ENCODE assay signal across 1 cellular context in genomic region chr12:56645717-56646446, GRCh38.
TF ChIP-seq lines count a peak whose summit lies in the region.

Gene ATP5F1B (minus strand): TSS chr12:56645984. CDS start chr12:56645963, 21 bp downstream.

TF ChIP-seq in GM12878, 131 proteins besides CTCF, POLR2A, EP300 and RAD21 (continued from another document and continues in another):
- TF ChIP-seq POLR2AphosphoS2 (IDR thresholded peaks at IDR 0.05; ENCODE audit: low read depth, low read length) (peak; percentile 98), PKNOX1 (IDR thresholded peaks at IDR 0.05) (peak; percentile 100), GATAD2B (conservative IDR thresholded peaks at IDR 0.05; ENCODE audit: low read depth) (no peak), BMI1 (IDR thresholded peaks at IDR 0.05; ENCODE audit: borderline replicate concordance) (no peak), SPI1 (IDR thresholded peaks at IDR 0.05; ENCODE audit: borderline replicate concordance, insufficient read depth, low read depth, low read length) (peak; percentile 55; the same call in 1 of the 2 replicates), BRCA1 (IDR thresholded peaks at IDR 0.05; ENCODE audit: low read depth, low read length) (no peak), SRF (IDR thresholded peaks at IDR 0.05; ENCODE audit: low read depth in 2 of 2, low read length in 2 of 2) (0 out of 4 replicates have a peak, but pooled peaks of 1 of the 2 experiments have one; percentile 16), BCLAF1 (IDR thresholded peaks at IDR 0.05) (no peak), RUNX3 (IDR thresholded peaks at IDR 0.05; ENCODE audit: low read length) (peak; percentile 90), RFX5 (IDR thresholded peaks at IDR 0.05; ENCODE audit: low read depth, low read length) (peak; percentile 57; the same call in 1 of the 2 replicates), BCL3 (IDR thresholded peaks at IDR 0.05; ENCODE audit: borderline replicate concordance, insufficient read depth, low read depth, low read length, poor library complexity, severe bottlenecking) (peak; percentile 17), ETV6 (conservative IDR thresholded peaks at IDR 0.05 in 1 of 2, IDR thresholded peaks at IDR 0.05 in 1 of 2; ENCODE audit: borderline replicate concordance in 1 of 2, low read depth in 1 of 2) (no peak), CREB1 (IDR thresholded peaks at IDR 0.05; ENCODE audit: low read depth) (peak; percentile 97), TBL1XR1 (IDR thresholded peaks at IDR 0.05; ENCODE audit: low read depth, low read length) (no peak), CHD2 (IDR thresholded peaks at IDR 0.05; ENCODE audit: borderline replicate concordance, low read depth, low read length) (peak; percentile 98), CHD4 (IDR thresholded peaks at IDR 0.05) (no peak), RB1 (IDR thresholded peaks at IDR 0.05; ENCODE audit: borderline replicate concordance) (peak; percentile 76; the same call in 1 of the 2 replicates), SP1 (IDR thresholded peaks at IDR 0.05; ENCODE audit: low read depth, low read length) (peak; percentile 100), IKZF2 (IDR thresholded peaks at IDR 0.05) (peak; percentile 57 to 66; a peak in 3 of 4 replicates), ZNF217 (IDR thresholded peaks at IDR 0.05) (no peak), CEBPZ (IDR thresholded peaks at IDR 0.05; ENCODE audit: low read depth, low read length) (peak; percentile 99), MXI1 (IDR thresholded peaks at IDR 0.05; ENCODE audit: low read depth, low read length) (peak; percentile 85), SREBF1 (IDR thresholded peaks at IDR 0.05; ENCODE audit: low read length) (no peak), CEBPB (IDR thresholded peaks at IDR 0.05; ENCODE audit: borderline replicate concordance in 1 of 2, low read depth in 2 of 2, low read length in 2 of 2) (no peak), NR2C2 (IDR thresholded peaks at IDR 0.05; ENCODE audit: borderline replicate concordance, control insufficient read depth, insufficient read length, low read depth) (no peak), ASH2L (IDR thresholded peaks at IDR 0.05; ENCODE audit: borderline replicate concordance, low read depth) (no peak), MTA2 (IDR thresholded peaks at IDR 0.05; ENCODE audit: low read depth) (no peak; the same call in 1 of the 2 replicates), ATF7 (IDR thresholded peaks at IDR 0.05; ENCODE audit: low read depth) (peak; percentile 86), FOXK2 (IDR thresholded peaks at IDR 0.05) (no peak; the same call in 1 of the 2 replicates), ZZZ3 (IDR thresholded peaks at IDR 0.05; ENCODE audit: control insufficient read depth, insufficient read length, low read depth) (no peak), FOXM1 (IDR thresholded peaks at IDR 0.05; ENCODE audit: low read depth, low read length) (peak; percentile 41; the same call in 1 of the 2 replicates), RELB (IDR thresholded peaks at IDR 0.05; ENCODE audit: low read depth) (peak; percentile 54; the same call in 1 of the 2 replicates), CREM (IDR thresholded peaks at IDR 0.05; ENCODE audit: low read depth) (peak; percentile 95), ZBTB33 (IDR thresholded peaks at IDR 0.05) (peak; percentile 52; the same call in 1 of the 2 replicates), HCFC1 (IDR thresholded peaks at IDR 0.05; ENCODE audit: low read length) (0 out of 2 replicates have a peak, but pooled peaks have one; percentile 44), KLF5 (IDR thresholded peaks at IDR 0.05; ENCODE audit: partially characterized antibody) (peak; percentile 97), YBX1 (IDR thresholded peaks at IDR 0.05) (no peak), ZNF687 (IDR thresholded peaks at IDR 0.05) (peak; percentile 56), HDAC2 (IDR thresholded peaks at IDR 0.05) (no peak), ESRRA (IDR thresholded peaks at IDR 0.05; ENCODE audit: low read length) (peak; percentile 94), REST (IDR thresholded peaks at IDR 0.05; ENCODE audit: low read depth, low read length) (0 out of 2 replicates have a peak, but pooled peaks have one; percentile 17), YY1 (IDR thresholded peaks at IDR 0.05; ENCODE audit: low read depth, low read length) (peak; percentile 94)
